ENCODE assay signal across 1 cellular context in genomic region chr1:164712131-164713031, GRCh38.
TF ChIP-seq lines count a peak whose summit lies in the region.

No MANE protein-coding gene starts in this region.

TF ChIP-seq in K562, 482 proteins besides CTCF, POLR2A, EP300 and RAD21 (continued from another document and continues in another):
- TF ChIP-seq DEAF1 (CRISPR knock-in tag; IDR thresholded peaks at IDR 0.05) (no peak), PHF8 (IDR thresholded peaks at IDR 0.05; ENCODE audit: borderline replicate concordance, low read length) (no peak), MYC (IDR thresholded peaks at IDR 0.05; ENCODE audit: low read depth, low read length) (peak; percentile 47), MYC (CRISPR knock-in tag; IDR thresholded peaks at IDR 0.05; ENCODE audit: borderline replicate concordance, low read depth) (no peak), TBP (optimal IDR thresholded peaks at IDR 0.05; ENCODE audit: low read depth, low read length) (peak; percentile 44), KLF16 (IDR thresholded peaks at IDR 0.05) (peak; percentile 100), FOXK2 (conservative IDR thresholded peaks at IDR 0.05 in 1 of 2, IDR thresholded peaks at IDR 0.05 in 1 of 2; ENCODE audit: low read depth in 2 of 2) (peak; percentile 76 to 85), ZNF785 (CRISPR knock-in tag; IDR thresholded peaks at IDR 0.05) (no peak), ESRRB (CRISPR knock-in tag; IDR thresholded peaks at IDR 0.05; ENCODE audit: borderline replicate concordance) (peak; percentile 33; the same call in 1 of the 2 replicates), TOE1 (IDR thresholded peaks at IDR 0.05; ENCODE audit: borderline replicate concordance) (peak; percentile 59), TOE1 (CRISPR knock-in tag; IDR thresholded peaks at IDR 0.05; ENCODE audit: borderline replicate concordance, low read depth) (0 out of 2 replicates have a peak, but pooled peaks have one; percentile 73), CHCHD3 (CRISPR knock-in tag; IDR thresholded peaks at IDR 0.05) (no peak), FIP1L1 (IDR thresholded peaks at IDR 0.05; ENCODE audit: low read depth, low read length, poor library complexity, severe bottlenecking) (no peak), HLTF (IDR thresholded peaks at IDR 0.05) (peak; percentile 96), ZNF165 (CRISPR knock-in tag; IDR thresholded peaks at IDR 0.05; ENCODE audit: borderline replicate concordance) (no peak), ELF2 (CRISPR knock-in tag; IDR thresholded peaks at IDR 0.05) (no peak), HMGN3 (IDR thresholded peaks at IDR 0.05; ENCODE audit: borderline replicate concordance, extremely low read depth, insufficient read length, low read depth, low read length) (peak; percentile 99), NFXL1 (CRISPR knock-in tag; IDR thresholded peaks at IDR 0.05) (no peak), ATF2 (CRISPR knock-in tag; IDR thresholded peaks at IDR 0.05) (no peak), FOXJ2 (tag; IDR thresholded peaks at IDR 0.05) (peak; percentile 98), CREB3L1 (IDR thresholded peaks at IDR 0.05; ENCODE audit: borderline replicate concordance, low read depth) (no peak), TSC22D4 (tag; IDR thresholded peaks at IDR 0.05) (no peak), SFPQ (IDR thresholded peaks at IDR 0.05; ENCODE audit: low read depth, low read length) (no peak), CREB5 (CRISPR knock-in tag; IDR thresholded peaks at IDR 0.05) (no peak), ZNF174 (CRISPR knock-in tag; IDR thresholded peaks at IDR 0.05) (no peak), PHF21A (IDR thresholded peaks at IDR 0.05; ENCODE audit: borderline replicate concordance, low read depth) (no peak), EWSR1 (IDR thresholded peaks at IDR 0.05; ENCODE audit: borderline replicate concordance, low read depth, partially characterized antibody) (no peak), PML (IDR thresholded peaks at IDR 0.05; ENCODE audit: low read length) (peak; percentile 100), ZBTB43 (CRISPR knock-in tag; IDR thresholded peaks at IDR 0.05) (no peak), ATF1 (CRISPR knock-in tag; IDR thresholded peaks at IDR 0.05) (no peak), ATF1 (tag; IDR thresholded peaks at IDR 0.05) (peak; percentile 83), HOXB6 (CRISPR knock-in tag; IDR thresholded peaks at IDR 0.05; ENCODE audit: borderline replicate concordance) (no peak), FUS (optimal IDR thresholded peaks at IDR 0.05; ENCODE audit: low read depth, low read length) (no peak), ZNF511 (CRISPR knock-in tag; IDR thresholded peaks at IDR 0.05) (no peak; the same call in 1 of the 2 replicates), KHSRP (IDR thresholded peaks at IDR 0.05) (peak; percentile 97), SP2 (IDR thresholded peaks at IDR 0.05; ENCODE audit: extremely low read depth, low read depth, low read length, poor library complexity, severe bottlenecking) (no peak), ZNF644 (tag; IDR thresholded peaks at IDR 0.05; ENCODE audit: low read depth) (peak; percentile 98), BCLAF1 (IDR thresholded peaks at IDR 0.05; ENCODE audit: borderline replicate concordance in 1 of 2, control insufficient read depth in 1 of 2, low read depth in 2 of 2, low read length in 1 of 2) (peak in 1 of 2 experiments; percentile 70; a peak in 1 of 4 replicates), ELF4 (CRISPR knock-in tag; IDR thresholded peaks at IDR 0.05) (0 out of 2 replicates have a peak, but pooled peaks have one; percentile 49), POU5F1 (IDR thresholded peaks at IDR 0.05; ENCODE audit: borderline replicate concordance, low read depth, low read length, partially characterized antibody) (no peak), MEF2D (tag; conservative IDR thresholded peaks at IDR 0.05; ENCODE audit: low read depth) (peak; percentile 99), RAD51 (IDR thresholded peaks at IDR 0.05; ENCODE audit: borderline replicate concordance, low read depth) (0 out of 2 replicates have a peak, but pooled peaks have one; percentile 21), ARHGAP35 (IDR thresholded peaks at IDR 0.05; ENCODE audit: partially characterized antibody) (no peak), ZNF75A (CRISPR knock-in tag; IDR thresholded peaks at IDR 0.05) (peak; percentile 54; the same call in 1 of the 2 replicates), TCF3 (CRISPR knock-in tag; IDR thresholded peaks at IDR 0.05) (peak; percentile 100), ZNF830 (CRISPR knock-in tag; IDR thresholded peaks at IDR 0.05) (no peak), CHD4 (IDR thresholded peaks at IDR 0.05; ENCODE audit: insufficient read depth, insufficient replicate concordance, low read depth, low read length, poor library complexity, severe bottlenecking) (no peak), BRD9 (IDR thresholded peaks at IDR 0.05; ENCODE audit: low read depth, partially characterized antibody) (no peak), REST (CRISPR knock-in tag; IDR thresholded peaks at IDR 0.05; ENCODE audit: low read depth) (no peak), BDP1 (IDR thresholded peaks at IDR 0.05; ENCODE audit: insufficient read depth, insufficient read length) (no peak), ZC3H4 (CRISPR knock-in tag; IDR thresholded peaks at IDR 0.05; ENCODE audit: borderline replicate concordance) (no peak), MXD1 (CRISPR knock-in tag; IDR thresholded peaks at IDR 0.05; ENCODE audit: borderline replicate concordance, poor library complexity, severe bottlenecking) (no peak)
